In the genomic region with DNA sequence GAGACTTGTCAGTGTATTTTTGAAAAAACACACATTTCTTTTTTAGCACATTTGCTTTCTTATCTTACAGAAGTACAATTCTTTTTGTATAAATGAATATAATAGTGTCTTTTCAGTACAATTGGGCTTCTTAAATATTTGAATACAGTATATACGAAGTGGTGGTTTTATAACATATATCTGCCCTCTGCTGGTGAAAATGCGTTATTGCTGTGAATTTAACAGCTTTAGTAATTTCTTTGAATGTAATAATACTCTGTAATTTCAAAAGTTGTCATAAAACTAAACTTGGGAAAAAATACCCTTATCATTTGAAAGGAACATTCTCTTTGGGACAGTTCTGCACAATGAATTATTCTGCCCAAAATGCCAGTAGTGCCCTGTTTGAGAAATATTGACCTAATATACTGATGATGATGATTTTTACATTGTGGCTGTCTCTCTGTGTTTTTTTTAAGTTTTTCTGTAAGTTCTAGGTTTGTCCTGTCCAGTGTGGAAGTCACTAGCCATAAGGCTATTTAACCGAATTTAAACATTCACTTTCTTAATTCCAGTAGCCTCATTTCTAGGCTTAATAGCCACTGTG, we compare ENCODE assay signal across 9 cellular contexts. TPM values are rescaled to one million over a fixed set of nuclear protein-coding genes. Genes with fewer than 3 reads are reported as not detected.
A peak's percentile ranks its signal among the peaks of the same experiment; 100 is the strongest.
DNase-seq lines count a peak whose midpoint lies in the region; ATAC-seq and TF ChIP-seq lines count a peak whose summit lies in the region.
"Had no signal": no experiment of that assay in that cellular context is flagged by ENCODE, and none has a peak within 500 bp of the region (broad histone marks: within the 10 kb centered on the region; RNA-seq: fewer than 3 reads in every experiment).

No MANE protein-coding gene starts in this region.

- intact Hi-C loops in HCT116 (cut with micrococcal nuclease) (loop anchor here (2.0 to 5.0 kb wide), 3 partner anchors 140 to 464 kb away; no protein-coding TSS in a partner anchor), dorsolateral prefrontal cortex (cut with DNase I) (loop anchor here in 1 of 2 donors (5.0 kb wide), 1 partner anchor 374 kb away; no protein-coding TSS in a partner anchor), lower leg skin (cut with DNase I; ENCODE audit: low total_unique reads) (no loop called here)

- no peak for TF ChIP-seq POLR2A in HCT116 (IDR thresholded peaks at IDR 0.05; ENCODE audit: borderline replicate concordance, extremely low read depth, insufficient read depth, insufficient read length)
- no peak for TF ChIP-seq POLR2A in lower leg skin (IDR thresholded peaks at IDR 0.05)

- peak; percentile 48 for DNase-seq in DMS153 treated with DMSO at 0.1 percent for 48 hours (lab: John Stamatoyannopoulos, UW; ENCODE audit: unreplicated experiment)
- no peak for DNase-seq in HCT116 (ENCODE audit: low read depth, low spot score)
- DNase-seq in OCI-M1 (lab: John Stamatoyannopoulos, UW): peak; percentile 77
- DNase-seq in dorsolateral prefrontal cortex: no peak
- DNase-seq in naive B cell: peak; percentile 15
- DNase-seq in lower leg skin (ENCODE audit: low spot score in 2 of 2): no peak

- H3K9me3 ChIP-seq in HCT116 (ENCODE audit: control insufficient read depth in 1 of 2, insufficient read depth in 1 of 2, low read depth in 1 of 2, low read length in 2 of 2): no peaks in the 10 kb centered on the region
- H3K9me3 ChIP-seq: SJSA1 had no signal

- peak; percentile 65 for TF ChIP-seq RAD21 in HCT116 (IDR thresholded peaks at IDR 0.05; ENCODE audit: low read depth)

- H3K36me3 Mint-ChIP-seq in naive B cell: peaks cover 3 to 11% of the 10 kb centered on the region in 2 donors

- 11 to 14% methylated on average over 3 of the region's 3 CpGs for WGBS in lower leg skin, 2 donors

- peaks cover 0 to 4% of the 10 kb centered on the region in 2 experiments; a peak in 1 of 4 replicates for H3K4me1 ChIP-seq in HCT116 (ENCODE audit: control insufficient read depth in 1 of 2, insufficient read depth in 2 of 2, low read length in 2 of 2)

- H3K4me3 ChIP-seq in HCT116 (replicated peaks in 1 of 2; ENCODE audit: low read depth in 1 of 2, low read length in 2 of 2) (no peak overlapping the region), dorsolateral prefrontal cortex (no peak overlapping the region), lower leg skin (ENCODE audit: low read depth, poor library complexity, severe bottlenecking) (no peak overlapping the region)
- H3K4me3 ChIP-seq: SJSA1 had no signal

- TF ChIP-seq CTCF in HCT116 (IDR thresholded peaks at IDR 0.05 in 2 of 3, conservative IDR thresholded peaks at IDR 0.05 in 1 of 3; ENCODE audit: borderline replicate concordance in 1 of 3, insufficient read depth in 1 of 3, low read depth in 2 of 3, low read length in 2 of 3): peak; percentile 45 to 78 (median 58); a peak in 4 of 6 replicates
- peak; percentile 74 to 97 (median 86) for TF ChIP-seq CTCF in dorsolateral prefrontal cortex (IDR thresholded peaks at IDR 0.05 in 54 of 56, conservative IDR thresholded peaks at IDR 0.05 in 2 of 56; ENCODE audit: low read depth in 1 of 56, partially characterized antibody in 56 of 56)
- TF ChIP-seq CTCF in lower leg skin (IDR thresholded peaks at IDR 0.05): no peak

- no peak overlapping the region for H3K27ac Mint-ChIP-seq in naive B cell

- peaks cover 4 to 14% (median 11%) of the 10 kb centered on the region in 7 donors for H3K9me3 Mint-ChIP-seq in naive B cell

- H3K27me3 ChIP-seq in HCT116 (ENCODE audit: insufficient read depth, low read length) (no peaks in the 10 kb centered on the region), dorsolateral prefrontal cortex (no peaks in the 10 kb centered on the region)
- H3K27me3 ChIP-seq: SJSA1 had no signal

- H3K9ac ChIP-seq in HCT116 (ENCODE audit: low read length): no peak overlapping the region

- peaks cover 72% of the 10 kb centered on the region for H3K79me2 ChIP-seq in HCT116 (ENCODE audit: insufficient read depth, low read length)

- no TSS peak for BruUV-seq in HCT116 (replicated peaks; lab: Mats Ljungman, UMichigan)

- no peak overlapping the region for H3K4me3 Mint-ChIP-seq in naive B cell

- peak; percentile 62; the same call in 1 of the 2 replicates for ATAC-seq in HCT116
- peak in 1 of 2 donors; percentile 35 for ATAC-seq in naive B cell (ENCODE audit: low read depth in 2 of 2)
- no peak for ATAC-seq in HG03520 (IDR thresholded peaks at IDR 0.05; ENCODE audit: unreplicated experiment)
- ATAC-seq in GM18907 (IDR thresholded peaks at IDR 0.05; ENCODE audit: unreplicated experiment): no peak

- H2AFZ ChIP-seq in HCT116 (ENCODE audit: low read depth, low read length, poor library complexity, severe bottlenecking): no peak overlapping the region

- no peaks in the 10 kb centered on the region for H3K36me3 ChIP-seq in HCT116 (ENCODE audit: control insufficient read depth in 1 of 2, insufficient read depth in 2 of 2, low read length in 2 of 2)
- H3K36me3 ChIP-seq: SJSA1 had no signal

- H3K27ac ChIP-seq in HCT116 (ENCODE audit: low read depth, low read length) (no peak overlapping the region), dorsolateral prefrontal cortex (no peak overlapping the region)
- H3K27ac ChIP-seq: SJSA1 had no signal

- POLR2A ChIA-PET in HCT116 (lab: Charles Lee): no interaction called here

- H3K4me1 Mint-ChIP-seq in naive B cell: peaks cover 23 to 34% (median 24%) of the 10 kb centered on the region in 3 donors

- no peak overlapping the region for H3K4me2 ChIP-seq in HCT116 (ENCODE audit: low read length)

- CTCF ChIA-PET in HCT116 (lab: Charles Lee): interaction anchor here (0.6 to 4.9 kb wide), 17 partner anchors 9 to 465 kb away, joined by 3 to 63 read pairs (median 4); a partner anchor contains a TSS

- peaks cover 9% of the 10 kb centered on the region; the same call in 1 of the 2 replicates for H4K20me1 ChIP-seq in HCT116 (ENCODE audit: insufficient read depth)

- no peaks in the 10 kb centered on the region for H3K27me3 Mint-ChIP-seq in naive B cell

- no peaks in the 10 kb centered on the region for H3K9me2 ChIP-seq in HCT116 (ENCODE audit: insufficient read depth)

- RAD21 ChIA-PET in HCT116 (lab: Charles Lee; ENCODE audit: low non-redundant PET in 1 of 2, low total read pairs in 2 of 2, uncharacterized antibody in 2 of 2, unreplicated experiment in 2 of 2): interaction anchor here (0.5 to 1.6 kb wide), 7 partner anchors 95 to 466 kb away, joined by 3 to 6 read pairs (median 4); no protein-coding TSS in a partner anchor

TF ChIP-seq in HCT116, 20 proteins besides CTCF, POLR2A, EP300 and RAD21:
- no peak for TF ChIP-seq SRF (IDR thresholded peaks at IDR 0.05; ENCODE audit: low read depth)

RNA-seq across cellular contexts. Expression of a gene that starts 19.0 kb away (rescaled TPM):
- total RNA-seq in HCT116 (2021; ENCODE audit: unreplicated experiment) (3.5 TPM), dorsolateral prefrontal cortex (10 to 100 TPM; 30.9 to 64.8 (median 47.9) TPM), lower leg skin (10 to 100 TPM; 30.7 to 37.7 (median 34.9) TPM)
- 2.0 and 2.1 TPM in 2 replicates for polyA plus RNA-seq in HCT116 (2012)
- 10 to 100 TPM; 13.0 to 16.6 (median 15.8) TPM for polyA plus RNA-seq in naive B cell (ENCODE audit: low read depth in 6 of 6)

Comparison
In these comparisons a context has a peak if more than half of its experiments do, and no peak if none do; other contexts are left out.
1. DNase-seq: peak in DMS153 treated with DMSO at 0.1 percent for 48 hours (single experiment), OCI-M1 (single experiment) and naive B cell (single experiment); none in HCT116 (single experiment), dorsolateral prefrontal cortex (0 of 10) and lower leg skin (0 of 2).
2. CTCF ChIP-seq: peak in HCT116 (3 of 3) and dorsolateral prefrontal cortex (56 of 56); none in lower leg skin (0 of 3).